Comparison of ENCODE assay signal across 9 cellular contexts in the genomic region with DNA sequence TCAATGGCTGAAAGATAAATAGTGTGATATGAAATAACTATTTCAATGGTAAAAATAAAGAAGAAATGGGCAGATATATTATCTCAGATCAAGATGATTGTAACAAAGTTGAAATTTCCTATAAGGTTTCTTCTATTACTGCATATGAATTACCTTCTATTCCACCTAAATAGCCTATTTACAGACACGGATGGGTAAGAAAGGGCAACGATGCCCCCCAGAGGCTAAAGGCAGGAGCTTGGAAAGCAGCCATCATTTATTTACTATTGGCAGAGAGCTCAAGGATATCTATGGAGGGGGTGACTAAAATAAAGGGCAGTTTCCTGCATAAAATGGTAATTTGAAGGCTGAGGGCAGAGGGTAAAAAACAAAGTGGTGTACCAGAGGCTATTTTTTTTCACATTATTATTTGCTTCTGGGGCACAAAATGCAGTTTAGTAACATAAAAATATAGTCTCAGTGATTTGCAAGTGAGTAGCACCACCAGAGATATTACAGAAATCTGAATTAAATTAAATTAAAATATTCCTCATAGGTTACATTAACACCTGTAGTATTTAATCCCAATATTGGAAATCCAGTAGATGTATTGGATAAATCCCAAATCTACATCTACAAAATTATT.
DNase-seq lines count a peak whose midpoint lies in the region; ATAC-seq, FAIRE-seq and TF ChIP-seq lines count a peak whose summit lies in the region.
"Had no signal": no experiment of that assay in that cellular context is flagged by ENCODE, and none has a peak within 500 bp of the region (broad histone marks: within the 10 kb centered on the region; RNA-seq: fewer than 3 reads in every experiment).

No MANE protein-coding gene starts in this region.

- DNase-seq in NCI-H510A treated with DMSO at 0.1 percent for 48 hours (lab: John Stamatoyannopoulos, UW) (peak; percentile 39), NCI-H510A (lab: John Stamatoyannopoulos, UW) (no peak), KBM-7 (peak; percentile 54), SK-MEL-5 (ENCODE audit: low read depth, low spot score) (peak; percentile 60), K562 (ENCODE audit: extremely low read depth in 1 of 4, low spot score in 3 of 4) (peak; percentile 10 to 74 (median 37)), left kidney (ENCODE audit: low read depth, low spot score) (peak; percentile 56), DMS114 treated with DMSO at 0.1 percent for 48 hours (lab: John Stamatoyannopoulos, UW; ENCODE audit: unreplicated experiment) (no peak)
- peak; percentile 2 to 68 (median 40) for DNase-seq in stimulated activated naive CD4-positive, alpha-beta T cell (lab: John Stamatoyannopoulos, UW)

- H3K36me3 ChIP-seq in K562 (ENCODE audit: control insufficient read depth, insufficient read depth, low read length): no peaks in the 10 kb centered on the region

- POLR2A ChIA-PET in K562 (lab: Yijun Ruan, JAX): interaction anchor here (0.7 to 1.1 kb wide), 4 partner anchors 286 to 354 kb away, joined by 3 to 7 read pairs (median 3); no protein-coding TSS in a partner anchor

- H3K4me2 ChIP-seq in K562 (ENCODE audit: insufficient read depth, low read length): no peak overlapping the region

- 5% methylated on average over 2 of the region's 2 CpGs for WGBS in K562 (ENCODE audit: insufficient coverage, low coverage, missing lambda C conversion rate)

- no TSS peak for BruUV-seq in K562 (replicated peaks; lab: Mats Ljungman, UMichigan)

- H3K79me2 ChIP-seq in K562 (ENCODE audit: control insufficient read depth, insufficient read depth, low read length): no peaks in the 10 kb centered on the region

- TF ChIP-seq EP300 in K562 (IDR thresholded peaks at IDR 0.05; ENCODE audit: low read length): no peak

- intact Hi-C loops in K562 (cut with micrococcal nuclease): loop anchor here (1.0 to 2.0 kb wide), 6 partner anchors 48 to 482 kb away; no protein-coding TSS in a partner anchor

- no peaks in the 10 kb centered on the region for H3K9me3 ChIP-seq in K562 (replicated peaks; ENCODE audit: control insufficient read depth, insufficient read depth, low read depth, low read length)

- no peak overlapping the region for H3K4me3 ChIP-seq in K562

- TF ChIP-seq CTCF in K562 (IDR thresholded peaks at IDR 0.05 in 2 of 3, conservative IDR thresholded peaks at IDR 0.05 in 1 of 3; ENCODE audit: insufficient read depth in 2 of 3, low read depth in 1 of 3, low read length in 3 of 3): peak; percentile 70 to 90 (median 71)

- peak; percentile 84 for FAIRE-seq in K562 (lab: Jason Lieb, UNC)
- FAIRE-seq: G401.6 had no signal

- H3K27ac ChIP-seq in K562 (ENCODE audit: extremely low read depth, low read depth, low read length): no peak overlapping the region

- H4K20me1 ChIP-seq in K562 (replicated peaks; ENCODE audit: control insufficient read depth, insufficient read depth, low read length): no peaks in the 10 kb centered on the region

- peak overlapping the region; percentile 6; the same call in 1 of the 2 replicates for H2AFZ ChIP-seq in K562 (ENCODE audit: low read depth, low read length)

- TF ChIP-seq RAD21 in K562 (CRISPR knock-in tag; conservative IDR thresholded peaks at IDR 0.05 in 1 of 2, IDR thresholded peaks at IDR 0.05 in 1 of 2): peak; percentile 88 to 92

- in situ Hi-C loops in KBM-7 (cut with MboI; ENCODE audit: low pct_unique_long_range_greater_than_20kb, low sequenced_read_pairs) (no loop called here), SK-MEL-5 (cut with HindIII; ENCODE audit: low pct_unique_long_range_greater_than_20kb, low sequenced_read_pairs) (no loop called here), K562 (cut with MboI) (loop anchor here (5.0 to 25.0 kb wide), 3 partner anchors 294 to 959 kb away; no protein-coding TSS in a partner anchor)

- no peak overlapping the region for H3K9ac ChIP-seq in K562 (ENCODE audit: insufficient read depth in 1 of 2, low read depth in 2 of 2, low read length in 2 of 2)

- no peaks in the 10 kb centered on the region for H3K27me3 ChIP-seq in K562 (ENCODE audit: control insufficient read depth in 2 of 2, insufficient read depth in 2 of 2, low read length in 2 of 2)

- H3K9me1 ChIP-seq in K562 (ENCODE audit: control insufficient read depth, insufficient read depth, low read length): no peaks in the 10 kb centered on the region

- CTCF ChIA-PET in K562 (lab: Yijun Ruan, JAX; ENCODE audit: low intra/inter-chr PET ratio): interaction anchor here (0.6 to 1.9 kb wide), 6 partner anchors 135 to 1002 kb away, joined by 3 to 10 read pairs (median 3); no protein-coding TSS in a partner anchor

- peak; percentile 87 for ATAC-seq in K562

- no peak for TF ChIP-seq POLR2A in K562 (conservative IDR thresholded peaks at IDR 0.05)

- no peaks in the 10 kb centered on the region for H3K4me1 ChIP-seq in K562 (replicated peaks in 1 of 2; ENCODE audit: control insufficient read depth in 2 of 2, insufficient read depth in 2 of 2, low read length in 2 of 2)

TF ChIP-seq in K562, 482 proteins besides CTCF, POLR2A, EP300 and RAD21:
- TF ChIP-seq, protein P1, sequence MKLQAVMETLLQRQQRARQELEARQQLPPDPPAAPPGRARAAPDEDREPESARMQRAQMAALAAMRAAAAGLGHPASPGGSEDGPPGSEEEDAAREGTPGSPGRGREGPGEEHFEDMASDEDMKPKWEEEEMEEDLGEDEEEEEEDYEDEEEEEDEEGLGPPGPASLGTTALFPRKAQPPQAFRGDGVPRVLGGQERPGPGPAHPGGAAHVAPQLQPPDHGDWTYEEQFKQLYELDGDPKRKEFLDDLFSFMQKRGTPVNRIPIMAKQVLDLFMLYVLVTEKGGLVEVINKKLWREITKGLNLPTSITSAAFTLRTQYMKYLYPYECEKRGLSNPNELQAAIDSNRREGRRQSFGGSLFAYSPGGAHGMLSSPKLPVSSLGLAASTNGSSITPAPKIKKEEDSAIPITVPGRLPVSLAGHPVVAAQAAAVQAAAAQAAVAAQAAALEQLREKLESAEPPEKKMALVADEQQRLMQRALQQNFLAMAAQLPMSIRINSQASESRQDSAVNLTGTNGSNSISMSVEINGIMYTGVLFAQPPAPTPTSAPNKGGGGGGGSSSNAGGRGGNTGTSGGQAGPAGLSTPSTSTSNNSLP (IDR thresholded peaks at IDR 0.05; ENCODE audit: borderline replicate concordance, low read depth, low read length): peak; percentile 55; the same call in 1 of the 2 replicates
- TF ChIP-seq NFIC (IDR thresholded peaks at IDR 0.05) (peak; percentile 71), KLF16 (IDR thresholded peaks at IDR 0.05) (peak; percentile 24; the same call in 1 of the 2 replicates), CBX1 (IDR thresholded peaks at IDR 0.05; ENCODE audit: low read depth) (no peak), CHD1 (IDR thresholded peaks at IDR 0.05; ENCODE audit: low read length) (no peak), SMC3 (conservative IDR thresholded peaks at IDR 0.05; ENCODE audit: insufficient read depth, low read depth, low read length) (peak; percentile 79), YY1 (IDR thresholded peaks at IDR 0.05; ENCODE audit: borderline replicate concordance in 1 of 3, control insufficient read depth in 1 of 3, extremely low read depth in 1 of 3, insufficient read depth in 3 of 3, insufficient read length in 1 of 3, insufficient replicate concordance in 2 of 3, low read depth in 1 of 3, low read length in 2 of 3) (peak in 1 of 3 experiments; percentile 47), ELF2 (CRISPR knock-in tag; IDR thresholded peaks at IDR 0.05) (peak; percentile 20; the same call in 1 of the 2 replicates)
- TF ChIP-seq, protein P2, sequence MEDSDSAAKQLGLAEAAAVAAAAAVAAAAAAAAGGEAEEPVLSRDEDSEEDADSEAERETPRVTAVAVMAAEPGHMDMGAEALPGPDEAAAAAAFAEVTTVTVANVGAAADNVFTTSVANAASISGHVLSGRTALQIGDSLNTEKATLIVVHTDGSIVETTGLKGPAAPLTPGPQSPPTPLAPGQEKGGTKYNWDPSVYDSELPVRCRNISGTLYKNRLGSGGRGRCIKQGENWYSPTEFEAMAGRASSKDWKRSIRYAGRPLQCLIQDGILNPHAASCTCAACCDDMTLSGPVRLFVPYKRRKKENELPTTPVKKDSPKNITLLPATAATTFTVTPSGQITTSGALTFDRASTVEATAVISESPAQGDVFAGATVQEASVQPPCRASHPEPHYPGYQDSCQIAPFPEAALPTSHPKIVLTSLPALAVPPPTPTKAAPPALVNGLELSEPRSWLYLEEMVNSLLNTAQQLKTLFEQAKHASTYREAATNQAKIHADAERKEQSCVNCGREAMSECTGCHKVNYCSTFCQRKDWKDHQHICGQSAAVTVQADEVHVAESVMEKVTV (CRISPR knock-in tag; IDR thresholded peaks at IDR 0.05): peak; percentile 91

Comparison
In these comparisons a context has a peak if more than half of its experiments do, and no peak if none do; other contexts are left out.
1. DNase-seq: peak in NCI-H510A treated with DMSO at 0.1 percent for 48 hours (single experiment), KBM-7 (single experiment), SK-MEL-5 (single experiment), K562 (4 of 4), left kidney (single experiment) and stimulated activated naive CD4-positive, alpha-beta T cell (6 of 6); none in NCI-H510A (single experiment) and DMS114 treated with DMSO at 0.1 percent for 48 hours (single experiment).